Comparison of ENCODE assay signal across 18 cellular contexts in genomic region chr6:119757467-119757866, GRCh38.
A peak's percentile ranks its signal among the peaks of the same experiment; 100 is the strongest.
DNase-seq lines count a peak whose midpoint lies in the region; ATAC-seq and TF ChIP-seq lines count a peak whose summit lies in the region.
"Had no signal": no experiment of that assay in that cellular context is flagged by ENCODE, and none has a peak within 500 bp of the region (broad histone marks: within the 10 kb centered on the region; RNA-seq: fewer than 3 reads in every experiment).

No MANE protein-coding gene starts in this region.

- no peak for TF ChIP-seq RAD21 in Ishikawa (IDR thresholded peaks at IDR 0.05; ENCODE audit: low read depth)

- H3K4me1 Mint-ChIP-seq in stimulated activated effector memory CD8-positive, alpha-beta T cell treated with anti-CD3 and anti-CD28 coated beads, Interleukin-12 subunit alpha, Interleukin-12 subunit beta, amount 100 ng/mL, for 72 hours: no peaks in the 10 kb centered on the region
- H3K4me1 Mint-ChIP-seq in natural killer cell treated with Interleukin-12 subunit alpha and Interleukin-12 subunit beta and Interleukin-15 and Interleukin-18, amount 100 ng/mL, for 72 hours (ENCODE audit: low read depth in 2 of 2): no peaks in the 10 kb centered on the region
- H3K4me1 Mint-ChIP-seq: CD4-positive, CD25-positive, alpha-beta regulatory T cell; CD8-positive, alpha-beta memory T cell; H9 had no signal

- no peak overlapping the region for H3K27ac ChIP-seq in epithelial cell of prostate

- DNase-seq in LNCaP clone FGC (ENCODE audit: low read depth): peak; percentile 17
- peak; percentile 8 for DNase-seq in epithelial cell of prostate (ENCODE audit: low read depth, low spot score)
- DNase-seq in stimulated activated effector memory CD8-positive, alpha-beta T cell treated with anti-CD3 and anti-CD28 coated beads, Interleukin-12 subunit alpha, Interleukin-12 subunit beta, amount 100 ng/mL, for 72 hours (ENCODE audit: low spot score in 2 of 2): no peak
- no peak for DNase-seq in NCI-H1436 (lab: John Stamatoyannopoulos, UW)
- no peak for DNase-seq in natural killer cell treated with Interleukin-12 subunit alpha and Interleukin-12 subunit beta and Interleukin-15 and Interleukin-18, amount 100 ng/mL, for 72 hours (ENCODE audit: low spot score)
- DNase-seq: ACHN; BE2C; C1 segment of cervical spinal cord; CD4-positive, CD25-positive, alpha-beta regulatory T cell; CD8-positive, alpha-beta memory T cell; COR-L47; DMS 273 treated with DMSO at 0.1 percent for 48 hours; DND-41; EL; H9 had no signal

- no peak overlapping the region for H3K4me3 Mint-ChIP-seq in stimulated activated effector memory CD8-positive, alpha-beta T cell treated with anti-CD3 and anti-CD28 coated beads, Interleukin-12 subunit alpha, Interleukin-12 subunit beta, amount 100 ng/mL, for 72 hours
- no peak overlapping the region for H3K4me3 Mint-ChIP-seq in natural killer cell treated with Interleukin-12 subunit alpha and Interleukin-12 subunit beta and Interleukin-15 and Interleukin-18, amount 100 ng/mL, for 72 hours
- H3K4me3 Mint-ChIP-seq: CD4-positive, CD25-positive, alpha-beta regulatory T cell; CD8-positive, alpha-beta memory T cell; H9 had no signal

- TF ChIP-seq CTCF in LNCaP clone FGC (IDR thresholded peaks at IDR 0.05; ENCODE audit: control insufficient read depth, extremely low read depth, insufficient read depth): no peak

- no peaks in the 10 kb centered on the region for H3K9me3 Mint-ChIP-seq in stimulated activated effector memory CD8-positive, alpha-beta T cell treated with anti-CD3 and anti-CD28 coated beads, Interleukin-12 subunit alpha, Interleukin-12 subunit beta, amount 100 ng/mL, for 72 hours
- H3K9me3 Mint-ChIP-seq in natural killer cell treated with Interleukin-12 subunit alpha and Interleukin-12 subunit beta and Interleukin-15 and Interleukin-18, amount 100 ng/mL, for 72 hours: no peaks in the 10 kb centered on the region
- H3K9me3 Mint-ChIP-seq: CD8-positive, alpha-beta memory T cell; H9 had no signal

- no peaks in the 10 kb centered on the region for H3K36me3 Mint-ChIP-seq in stimulated activated effector memory CD8-positive, alpha-beta T cell treated with anti-CD3 and anti-CD28 coated beads, Interleukin-12 subunit alpha, Interleukin-12 subunit beta, amount 100 ng/mL, for 72 hours
- H3K36me3 Mint-ChIP-seq in natural killer cell treated with Interleukin-12 subunit alpha and Interleukin-12 subunit beta and Interleukin-15 and Interleukin-18, amount 100 ng/mL, for 72 hours: no peaks in the 10 kb centered on the region
- H3K36me3 Mint-ChIP-seq: CD4-positive, CD25-positive, alpha-beta regulatory T cell; CD8-positive, alpha-beta memory T cell had no signal

- H3K27ac Mint-ChIP-seq in stimulated activated effector memory CD8-positive, alpha-beta T cell treated with anti-CD3 and anti-CD28 coated beads, Interleukin-12 subunit alpha, Interleukin-12 subunit beta, amount 100 ng/mL, for 72 hours: no peak overlapping the region
- H3K27ac Mint-ChIP-seq in natural killer cell treated with Interleukin-12 subunit alpha and Interleukin-12 subunit beta and Interleukin-15 and Interleukin-18, amount 100 ng/mL, for 72 hours: no peak overlapping the region
- H3K27ac Mint-ChIP-seq: CD4-positive, CD25-positive, alpha-beta regulatory T cell; CD8-positive, alpha-beta memory T cell had no signal

- no peak for TF ChIP-seq EP300 in Ishikawa (IDR thresholded peaks at IDR 0.05; ENCODE audit: borderline replicate concordance)

- no peak overlapping the region for H3K4me3 ChIP-seq in LNCaP clone FGC (ENCODE audit: low read depth, low read length)
- H3K4me3 ChIP-seq: GM12878 had no signal

- peak; percentile 34 for ATAC-seq in stimulated activated effector memory CD8-positive, alpha-beta T cell treated with anti-CD3 and anti-CD28 coated beads, Interleukin-12 subunit alpha, Interleukin-12 subunit beta, amount 100 ng/mL, for 72 hours
- ATAC-seq in HG03280 (IDR thresholded peaks at IDR 0.05; ENCODE audit: unreplicated experiment): no peak
- ATAC-seq in natural killer cell treated with Interleukin-12 subunit alpha and Interleukin-12 subunit beta and Interleukin-15 and Interleukin-18, amount 100 ng/mL, for 72 hours: no peak
- ATAC-seq: GM12878 had no signal

- H3K27me3 Mint-ChIP-seq in natural killer cell treated with Interleukin-12 subunit alpha and Interleukin-12 subunit beta and Interleukin-15 and Interleukin-18, amount 100 ng/mL, for 72 hours: peaks cover 5 to 21% of the 10 kb centered on the region in 2 donors
- H3K27me3 Mint-ChIP-seq: CD4-positive, CD25-positive, alpha-beta regulatory T cell had no signal

TF ChIP-seq in Ishikawa, 13 proteins besides CTCF, POLR2A, EP300 and RAD21:
- TF ChIP-seq YY1 (IDR thresholded peaks at IDR 0.05; ENCODE audit: low read depth): no peak
- TF ChIP-seq, protein P1, sequence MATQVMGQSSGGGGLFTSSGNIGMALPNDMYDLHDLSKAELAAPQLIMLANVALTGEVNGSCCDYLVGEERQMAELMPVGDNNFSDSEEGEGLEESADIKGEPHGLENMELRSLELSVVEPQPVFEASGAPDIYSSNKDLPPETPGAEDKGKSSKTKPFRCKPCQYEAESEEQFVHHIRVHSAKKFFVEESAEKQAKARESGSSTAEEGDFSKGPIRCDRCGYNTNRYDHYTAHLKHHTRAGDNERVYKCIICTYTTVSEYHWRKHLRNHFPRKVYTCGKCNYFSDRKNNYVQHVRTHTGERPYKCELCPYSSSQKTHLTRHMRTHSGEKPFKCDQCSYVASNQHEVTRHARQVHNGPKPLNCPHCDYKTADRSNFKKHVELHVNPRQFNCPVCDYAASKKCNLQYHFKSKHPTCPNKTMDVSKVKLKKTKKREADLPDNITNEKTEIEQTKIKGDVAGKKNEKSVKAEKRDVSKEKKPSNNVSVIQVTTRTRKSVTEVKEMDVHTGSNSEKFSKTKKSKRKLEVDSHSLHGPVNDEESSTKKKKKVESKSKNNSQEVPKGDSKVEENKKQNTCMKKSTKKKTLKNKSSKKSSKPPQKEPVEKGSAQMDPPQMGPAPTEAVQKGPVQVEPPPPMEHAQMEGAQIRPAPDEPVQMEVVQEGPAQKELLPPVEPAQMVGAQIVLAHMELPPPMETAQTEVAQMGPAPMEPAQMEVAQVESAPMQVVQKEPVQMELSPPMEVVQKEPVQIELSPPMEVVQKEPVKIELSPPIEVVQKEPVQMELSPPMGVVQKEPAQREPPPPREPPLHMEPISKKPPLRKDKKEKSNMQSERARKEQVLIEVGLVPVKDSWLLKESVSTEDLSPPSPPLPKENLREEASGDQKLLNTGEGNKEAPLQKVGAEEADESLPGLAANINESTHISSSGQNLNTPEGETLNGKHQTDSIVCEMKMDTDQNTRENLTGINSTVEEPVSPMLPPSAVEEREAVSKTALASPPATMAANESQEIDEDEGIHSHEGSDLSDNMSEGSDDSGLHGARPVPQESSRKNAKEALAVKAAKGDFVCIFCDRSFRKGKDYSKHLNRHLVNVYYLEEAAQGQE (IDR thresholded peaks at IDR 0.05; ENCODE audit: low read depth): peak; percentile 15; the same call in 1 of the 2 replicates

Comparison
In these comparisons a context has a peak if more than half of its experiments do, and no peak if none do; other contexts are left out.
1. DNase-seq: peak in LNCaP clone FGC (single experiment) and epithelial cell of prostate (single experiment); none in stimulated activated effector memory CD8-positive, alpha-beta T cell treated with anti-CD3 and anti-CD28 coated beads, Interleukin-12 subunit alpha, Interleukin-12 subunit beta, amount 100 ng/mL, for 72 hours (0 of 2), NCI-H1436 (single experiment) and natural killer cell treated with Interleukin-12 subunit alpha and Interleukin-12 subunit beta and Interleukin-15 and Interleukin-18, amount 100 ng/mL, for 72 hours (single experiment).